ENCODE assay signal across 8 cellular contexts in the genomic region with DNA sequence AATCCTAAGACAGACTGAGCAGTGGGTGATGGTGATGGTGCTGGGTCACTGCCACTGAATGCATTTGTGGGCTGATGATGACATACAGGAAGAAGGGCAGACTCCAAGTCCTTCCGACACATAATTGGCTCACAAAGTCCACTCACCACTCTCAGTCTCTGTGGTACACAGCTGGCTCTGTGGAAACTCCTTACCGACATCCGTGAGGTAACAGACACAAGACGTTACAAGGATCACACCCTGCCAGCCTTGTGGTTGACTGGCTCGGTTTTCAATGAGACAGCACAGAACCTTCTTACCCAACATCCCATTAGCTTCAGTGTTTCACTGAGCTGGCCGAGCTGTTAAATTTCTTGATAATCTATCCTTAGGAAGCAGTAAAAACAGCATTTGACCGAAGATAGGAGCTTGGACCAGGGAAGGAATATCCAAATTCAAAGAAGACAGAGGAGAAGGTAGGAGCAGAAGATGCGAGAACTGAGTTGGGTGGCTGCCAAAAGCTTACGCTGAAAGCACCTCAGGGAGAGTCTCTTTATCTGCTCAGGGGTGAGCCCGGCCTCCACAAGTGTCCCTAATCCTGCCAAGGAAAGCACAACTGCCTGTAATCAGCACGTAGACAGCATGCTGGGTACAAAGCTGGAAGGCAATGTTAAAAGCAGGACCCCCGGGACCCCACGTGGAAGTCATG. TPM values are rescaled to one million over a fixed set of nuclear protein-coding genes. Genes with fewer than 3 reads are reported as not detected.
A peak's percentile ranks its signal among the peaks of the same experiment; 100 is the strongest.
DNase-seq lines count a peak whose midpoint lies in the region; ATAC-seq and TF ChIP-seq lines count a peak whose summit lies in the region.

No MANE protein-coding gene starts in this region.

- ATAC-seq in HG03108 (IDR thresholded peaks at IDR 0.05; ENCODE audit: unreplicated experiment) = no peak

- H3K4me3 ChIP-seq in BLaER1 = no peak overlapping the region
- H3K4me3 ChIP-seq in left ventricle myocardium inferior = peak overlapping the region; percentile 17

- H3K9me3 ChIP-seq in BLaER1 (no peaks in the 10 kb centered on the region), left ventricle myocardium inferior (replicated peaks) (no peaks in the 10 kb centered on the region)

- no peaks in the 10 kb centered on the region for H3K9me3 Mint-ChIP-seq in activated naive CD4-positive, alpha-beta T cell treated with anti-CD3 and anti-CD28 coated beads, Interleukin-2, amount 10 ng/mL, durations not matched to agents 7 days and 5 days

- H3K9ac ChIP-seq in BLaER1 = peak overlapping the region; percentile 36

- H3K36me3 ChIP-seq in BLaER1 (peaks cover 80% of the 10 kb centered on the region), left ventricle myocardium inferior (peaks cover 75% of the 10 kb centered on the region)

- peaks cover 35% of the 10 kb centered on the region for H4K20me1 ChIP-seq in BLaER1

- peaks cover 3% of the 10 kb centered on the region for H3K27me3 Mint-ChIP-seq in activated naive CD4-positive, alpha-beta T cell treated with anti-CD3 and anti-CD28 coated beads, Interleukin-2, amount 10 ng/mL, durations not matched to agents 7 days and 5 days

- H3K27ac ChIP-seq in BLaER1 (peak overlapping the region; percentile 63), left ventricle myocardium inferior (replicated peaks) (peak overlapping the region; percentile 79)

- H3K4me2 ChIP-seq in BLaER1 = peak overlapping the region; percentile 74

- DNase-seq in NCI-H82 treated with DMSO at 0.1 percent for 48 hours (lab: John Stamatoyannopoulos, UW; ENCODE audit: unreplicated experiment) = peak; percentile 60
- DNase-seq in activated naive CD4-positive, alpha-beta T cell treated with anti-CD3 and anti-CD28 coated beads, Interleukin-2, amount 10 ng/mL, durations not matched to agents 7 days and 5 days = peak; percentile 53
- DNase-seq in left ventricle myocardium inferior = peak; percentile 42
- DNase-seq in stimulated activated CD8-positive, alpha-beta memory T cell treated with anti-CD3 and anti-CD28 coated beads, Interleukin-7, amount 100 ng/mL, for 4 hours (ENCODE audit: low read depth in 2 of 2) = peak; percentile 73
- DNase-seq in NCI-H187 (lab: John Stamatoyannopoulos, UW) = no peak
- no peak for DNase-seq in ecto neural progenitor cell (ENCODE audit: low spot score)

- H3K36me3 Mint-ChIP-seq in activated naive CD4-positive, alpha-beta T cell treated with anti-CD3 and anti-CD28 coated beads, Interleukin-2, amount 10 ng/mL, durations not matched to agents 7 days and 5 days = peaks cover 65% of the 10 kb centered on the region

- H3K27me3 ChIP-seq in BLaER1 (no peaks in the 10 kb centered on the region), left ventricle myocardium inferior (ENCODE audit: low read depth) (no peaks in the 10 kb centered on the region)

- peaks cover 49% of the 10 kb centered on the region for H3K4me1 Mint-ChIP-seq in activated naive CD4-positive, alpha-beta T cell treated with anti-CD3 and anti-CD28 coated beads, Interleukin-2, amount 10 ng/mL, durations not matched to agents 7 days and 5 days

- H3K4me1 ChIP-seq in BLaER1 (peaks cover 66% of the 10 kb centered on the region), left ventricle myocardium inferior (peaks cover 76% of the 10 kb centered on the region)

- no peak overlapping the region for H3K4me3 Mint-ChIP-seq in activated naive CD4-positive, alpha-beta T cell treated with anti-CD3 and anti-CD28 coated beads, Interleukin-2, amount 10 ng/mL, durations not matched to agents 7 days and 5 days

- H3K27ac Mint-ChIP-seq in activated naive CD4-positive, alpha-beta T cell treated with anti-CD3 and anti-CD28 coated beads, Interleukin-2, amount 10 ng/mL, durations not matched to agents 7 days and 5 days = peak overlapping the region; percentile 86

- CTCF ChIA-PET in activated naive CD4-positive, alpha-beta T cell treated with anti-CD3 and anti-CD28 coated beads, Interleukin-2, amount 10 ng/mL, durations not matched to agents 7 days and 5 days (lab: Charles Lee) = interaction anchor here (1.6 to 4.3 kb wide), 4 partner anchors 9 to 64 kb away, joined by 3 to 30 read pairs (median 6); a partner anchor contains a TSS

- intact Hi-C loops in left ventricle myocardium inferior (cut with micrococcal nuclease) = no loop called here

- no peak for TF ChIP-seq CTCF in left ventricle myocardium inferior (IDR thresholded peaks at IDR 0.05; ENCODE audit: borderline replicate concordance)

RNA-seq across cellular contexts. Expression of a gene that starts 5.5 kb away (rescaled TPM):
- total RNA-seq in left ventricle myocardium inferior = 411 TPM

RNA-seq across cellular contexts. Expression of a gene that starts 10.1 kb away (rescaled TPM):
- 65.2 TPM for total RNA-seq in left ventricle myocardium inferior

RNA-seq across cellular contexts. Expression of a gene that starts 10.3 kb away (rescaled TPM):
- total RNA-seq in left ventricle myocardium inferior = 21.0 TPM

RNA-seq across cellular contexts. Expression of a gene that starts 20.8 kb away (rescaled TPM):
- total RNA-seq in left ventricle myocardium inferior = 78.5 TPM

RNA-seq across cellular contexts. Expression of a gene that starts 21.6 kb away (rescaled TPM):
- total RNA-seq in left ventricle myocardium inferior = 21.4 TPM

Comparison
In these comparisons a context has a peak if more than half of its experiments do, and no peak if none do; other contexts are left out.
1. DNase-seq: peak in NCI-H82 treated with DMSO at 0.1 percent for 48 hours (single experiment), activated naive CD4-positive, alpha-beta T cell treated with anti-CD3 and anti-CD28 coated beads, Interleukin-2, amount 10 ng/mL, durations not matched to agents 7 days and 5 days (single experiment), left ventricle myocardium inferior (single experiment) and stimulated activated CD8-positive, alpha-beta memory T cell treated with anti-CD3 and anti-CD28 coated beads, Interleukin-7, amount 100 ng/mL, for 4 hours (2 of 2); none in NCI-H187 (0 of 2) and ecto neural progenitor cell (single experiment).